ENCODE assay signal across 8 cellular contexts in genomic region chr5:131264453-131265200, GRCh38. TPM values are rescaled to one million over a fixed set of nuclear protein-coding genes. Genes with fewer than 3 reads are reported as not detected.
A peak's percentile ranks its signal among the peaks of the same experiment; 100 is the strongest.
DNase-seq lines count a peak whose midpoint lies in the region; ATAC-seq and TF ChIP-seq lines count a peak whose summit lies in the region.

No MANE protein-coding gene starts in this region.

- ATAC-seq in GM19023 (IDR thresholded peaks at IDR 0.05; ENCODE audit: unreplicated experiment) (peak; percentile 12), upper lobe of left lung (ENCODE audit: low FRiP score in 2 of 2) (peak; percentile 39 to 44)
- peak; percentile 9 for ATAC-seq in naive thymus-derived CD4-positive, alpha-beta T cell

- peaks cover 34 to 41% of the 10 kb centered on the region in 2 donors for H3K4me1 ChIP-seq in naive thymus-derived CD4-positive, alpha-beta T cell (ENCODE audit: control insufficient read depth in 2 of 2, insufficient read depth in 2 of 2, low read length in 2 of 2)
- H3K4me1 ChIP-seq in upper lobe of left lung = peaks cover 16 to 42% (median 30%) of the 10 kb centered on the region in 4 donors

- peaks cover 0 to 10% (median 8%) of the 10 kb centered on the region in 3 experiments for H3K36me3 ChIP-seq in naive thymus-derived CD4-positive, alpha-beta T cell (ENCODE audit: control insufficient read depth in 2 of 3, insufficient read depth in 3 of 3, low read length in 3 of 3)
- no peaks in the 10 kb centered on the region for H3K36me3 ChIP-seq in upper lobe of left lung

- H3K36me3 Mint-ChIP-seq in naive thymus-derived CD4-positive, alpha-beta T cell = peaks cover 0 to 33% (median 4%) of the 10 kb centered on the region in 5 donors

- intact Hi-C loops in naive thymus-derived CD4-positive, alpha-beta T cell (cut with micrococcal nuclease) = loop anchor here (1.0 to 5.0 kb wide), 9 partner anchors 8 to 533 kb away; partner anchors contain the start of genes FNIP1 (in 1 of the 2) and LYRM7 (in 1 of the 2)

- TF ChIP-seq POLR2A in erythroblast (IDR thresholded peaks at IDR 0.05; ENCODE audit: low read length) (no peak), upper lobe of left lung (IDR thresholded peaks at IDR 0.05) (no peak)

- peak overlapping the region; percentile 74 to 98 (median 90) for H3K27ac Mint-ChIP-seq in naive thymus-derived CD4-positive, alpha-beta T cell

- H3K4me3 Mint-ChIP-seq in naive thymus-derived CD4-positive, alpha-beta T cell = peak overlapping the region; percentile 80 to 97 (median 90)

- CTCF ChIA-PET in naive thymus-derived CD4-positive, alpha-beta T cell (lab: Charles Lee) = interaction anchor here (0.5 to 4.1 kb wide), 21 partner anchors 9 to 131 kb away, joined by 3 to 35 read pairs (median 5); partner anchors contain the start of gene HINT1

- no peaks in the 10 kb centered on the region for H3K27me3 Mint-ChIP-seq in naive thymus-derived CD4-positive, alpha-beta T cell

- 1% methylated on average over 23 to 34 of the region's 37 CpGs for WGBS in upper lobe of left lung, 2 donors

- no peaks in the 10 kb centered on the region for H3K9me3 ChIP-seq in naive thymus-derived CD4-positive, alpha-beta T cell (ENCODE audit: control insufficient read depth in 2 of 3, low read length in 3 of 3)
- H3K9me3 ChIP-seq in upper lobe of left lung = no peaks in the 10 kb centered on the region

- no peak for TF ChIP-seq EP300 in upper lobe of left lung (IDR thresholded peaks at IDR 0.05)

- peaks cover 0 to 2% (median 0%) of the 10 kb centered on the region in 11 donors for H3K9me3 Mint-ChIP-seq in naive thymus-derived CD4-positive, alpha-beta T cell

- peak; percentile 36 for DNase-seq in AG20443 (ENCODE audit: low spot score)
- DNase-seq in LNCaP clone FGC (ENCODE audit: low read depth) = no peak
- DNase-seq in activated CD8-positive, alpha-beta memory T cell treated with anti-CD3 and anti-CD28 coated beads for 24 hours = peak; percentile 80
- DNase-seq in erythroblast (lab: John Stamatoyannopoulos, UW) = peak; percentile 75 to 79
- peak in 8 of 9 donors; percentile 47 to 71 (median 56) for DNase-seq in naive thymus-derived CD4-positive, alpha-beta T cell
- DNase-seq in upper lobe of left lung = peak; percentile 54 to 90
- no peak for DNase-seq in H4 (ENCODE audit: low spot score)

- H3K4me3 ChIP-seq in LNCaP clone FGC (ENCODE audit: low read depth, low read length) (peak overlapping the region; percentile 92), upper lobe of left lung (peak overlapping the region; percentile 64 to 99 (median 80))
- peak overlapping the region; percentile 87 for H3K4me3 ChIP-seq in naive thymus-derived CD4-positive, alpha-beta T cell (ENCODE audit: low read length)

- peak overlapping the region; percentile 98 for H3K27ac ChIP-seq in naive thymus-derived CD4-positive, alpha-beta T cell (ENCODE audit: low read depth, low read length)
- H3K27ac ChIP-seq in upper lobe of left lung = peak overlapping the region; percentile 90 to 98 (median 93)

- peaks cover 22 to 61% (median 45%) of the 10 kb centered on the region in 7 donors for H3K4me1 Mint-ChIP-seq in naive thymus-derived CD4-positive, alpha-beta T cell

- POLR2A ChIA-PET in naive thymus-derived CD4-positive, alpha-beta T cell (lab: Charles Lee) = interaction anchor here (0.5 to 7.4 kb wide), 40 partner anchors 12 to 150 kb away, joined by 3 to 237 read pairs (median 6); partner anchors contain the start of genes HINT1 and LYRM7

- H3K27me3 ChIP-seq in naive thymus-derived CD4-positive, alpha-beta T cell (ENCODE audit: control insufficient read depth in 2 of 2, insufficient read depth in 2 of 2, low read length in 2 of 2) = no peaks in the 10 kb centered on the region
- H3K27me3 ChIP-seq in upper lobe of left lung = no peaks in the 10 kb centered on the region

- TF ChIP-seq CTCF in LNCaP clone FGC (IDR thresholded peaks at IDR 0.05; ENCODE audit: control insufficient read depth, extremely low read depth, insufficient read depth) (no peak), upper lobe of left lung (IDR thresholded peaks at IDR 0.05) (no peak)

RNA-seq across cellular contexts. Expression of gene CDC42SE2, which starts 0.8 kb away (rescaled TPM):
- 100 to 1,000 TPM; 143 to 265 (median 215) TPM for total RNA-seq in naive thymus-derived CD4-positive, alpha-beta T cell
- 100 to 1,000 TPM; 348 to 482 TPM for polyA plus RNA-seq in naive thymus-derived CD4-positive, alpha-beta T cell
- total RNA-seq in upper lobe of left lung = 10 to 100 TPM; 13.6 to 92.1 (median 36.5) TPM
- total RNA-seq in H4 (2014; rRNA removed; shearing (Covaris generic)) = 28.7 and 36.7 TPM in 2 replicates

Comparison
In these comparisons a context has a peak if more than half of its experiments do, and no peak if none do; other contexts are left out.
1. DNase-seq: peak in AG20443 (single experiment), activated CD8-positive, alpha-beta memory T cell treated with anti-CD3 and anti-CD28 coated beads for 24 hours (single experiment), erythroblast (2 of 2), naive thymus-derived CD4-positive, alpha-beta T cell (8 of 9) and upper lobe of left lung (2 of 2); none in LNCaP clone FGC (single experiment) and H4 (single experiment).
2. Peak in every context shown above with its lines, with median percentiles within 50 percentile points of each other: ATAC-seq and H3K4me3 ChIP-seq.